1 cellular context compared by ENCODE assay signal in genomic region chr2:10448646-10449480, GRCh38.
A peak's percentile ranks its signal among the peaks of the same experiment; 100 is the strongest.
TF ChIP-seq lines count a peak whose summit lies in the region.

No MANE protein-coding gene starts in this region.

TF ChIP-seq in HepG2, 621 proteins besides CTCF, POLR2A, EP300 and RAD21 (continued from another document and continues in another):
- TF ChIP-seq ZNF503 (CRISPR knock-in tag; IDR thresholded peaks at IDR 0.05): peak; percentile 94
- TF ChIP-seq DNMT3B (CRISPR knock-in tag; conservative IDR thresholded peaks at IDR 0.05): 0 out of 2 replicates have a peak, but pooled peaks have one; percentile 30
- TF ChIP-seq CBX2 (IDR thresholded peaks at IDR 0.05; ENCODE audit: low read depth, low read length): no peak
- TF ChIP-seq CBX2 (CRISPR knock-in tag; IDR thresholded peaks at IDR 0.05; ENCODE audit: low read depth): peak; percentile 99
- TF ChIP-seq HMGXB3 (CRISPR knock-in tag; IDR thresholded peaks at IDR 0.05; ENCODE audit: borderline replicate concordance): peak; percentile 93; the same call in 1 of the 2 replicates
- TF ChIP-seq TEAD2 (CRISPR knock-in tag; IDR thresholded peaks at IDR 0.05): peak; percentile 99
- peak; percentile 49 for TF ChIP-seq STAG1 (CRISPR knock-in tag; IDR thresholded peaks at IDR 0.05)
- TF ChIP-seq SKIL (CRISPR knock-in tag; IDR thresholded peaks at IDR 0.05; ENCODE audit: borderline replicate concordance): peak; percentile 86
- TF ChIP-seq SP2 (CRISPR knock-in tag; IDR thresholded peaks at IDR 0.05): peak; percentile 57
- TF ChIP-seq ARID3A (IDR thresholded peaks at IDR 0.05; ENCODE audit: low read depth, low read length): 0 out of 2 replicates have a peak, but pooled peaks have one; percentile 8
- TF ChIP-seq PCBP2 (optimal IDR thresholded peaks at IDR 0.05; ENCODE audit: low read depth, low read length, poor library complexity, severe bottlenecking): no peak
- peak; percentile 97 for TF ChIP-seq TSC22D2 (CRISPR knock-in tag; IDR thresholded peaks at IDR 0.05; ENCODE audit: borderline replicate concordance)
- TF ChIP-seq RFXAP (CRISPR knock-in tag; IDR thresholded peaks at IDR 0.05; ENCODE audit: borderline replicate concordance): peak; percentile 97
- TF ChIP-seq TRIM24 (CRISPR knock-in tag; IDR thresholded peaks at IDR 0.05): no peak
- TF ChIP-seq FOSL1 (CRISPR knock-in tag; IDR thresholded peaks at IDR 0.05; ENCODE audit: borderline replicate concordance): peak; percentile 65; the same call in 1 of the 2 replicates
- TF ChIP-seq AHR (CRISPR knock-in tag; IDR thresholded peaks at IDR 0.05): peak; percentile 98
- peak; percentile 99 for TF ChIP-seq ZBTB38 (CRISPR knock-in tag; IDR thresholded peaks at IDR 0.05)
- peak; percentile 55; the same call in 1 of the 2 replicates for TF ChIP-seq SP5 (CRISPR knock-in tag; IDR thresholded peaks at IDR 0.05; ENCODE audit: borderline replicate concordance, low read depth)
- TF ChIP-seq HES4 (CRISPR knock-in tag; IDR thresholded peaks at IDR 0.05; ENCODE audit: borderline replicate concordance): peak; percentile 99
- TF ChIP-seq MEF2D (CRISPR knock-in tag; IDR thresholded peaks at IDR 0.05): peak; percentile 96
- TF ChIP-seq ZNF407 (CRISPR knock-in tag; IDR thresholded peaks at IDR 0.05; ENCODE audit: not compliant biosample characterization): peak; percentile 100
- TF ChIP-seq RFX5 (IDR thresholded peaks at IDR 0.05; ENCODE audit: low read depth, low read length): no peak
- TF ChIP-seq ZNF652 (CRISPR knock-in tag; IDR thresholded peaks at IDR 0.05; ENCODE audit: borderline replicate concordance, low read depth): peak; percentile 48
- TF ChIP-seq BHLHE40 (IDR thresholded peaks at IDR 0.05; ENCODE audit: low read length): no peak
- peak; percentile 92 for TF ChIP-seq ELF3 (CRISPR knock-in tag; IDR thresholded peaks at IDR 0.05)
- TF ChIP-seq ZFP41 (CRISPR knock-in tag; IDR thresholded peaks at IDR 0.05; ENCODE audit: borderline replicate concordance): peak; percentile 100
- no peak for TF ChIP-seq AGO1 (IDR thresholded peaks at IDR 0.05; ENCODE audit: low read depth, low read length, poor library complexity, severe bottlenecking)
- TF ChIP-seq IRF9 (CRISPR knock-in tag; IDR thresholded peaks at IDR 0.05; ENCODE audit: borderline replicate concordance): peak; percentile 100
- peak; percentile 98; the same call in 1 of the 2 replicates for TF ChIP-seq ZNF235 (CRISPR knock-in tag; IDR thresholded peaks at IDR 0.05; ENCODE audit: borderline replicate concordance)
- TF ChIP-seq ETV5 (CRISPR knock-in tag; IDR thresholded peaks at IDR 0.05; ENCODE audit: borderline replicate concordance): peak; percentile 91
- no peak for TF ChIP-seq GMEB2 (CRISPR knock-in tag; IDR thresholded peaks at IDR 0.05; ENCODE audit: low read depth)
- TF ChIP-seq SOX5 (CRISPR knock-in tag; IDR thresholded peaks at IDR 0.05; ENCODE audit: borderline replicate concordance): peak; percentile 76
- TF ChIP-seq PHF21A (CRISPR knock-in tag; IDR thresholded peaks at IDR 0.05): peak; percentile 79
- peak; percentile 100 for TF ChIP-seq IRX3 (CRISPR knock-in tag; IDR thresholded peaks at IDR 0.05; ENCODE audit: borderline replicate concordance, low read depth)
- TF ChIP-seq ZNF720 (CRISPR knock-in tag; IDR thresholded peaks at IDR 0.05): no peak
- peak; percentile 99 for TF ChIP-seq ZNF451 (CRISPR knock-in tag; IDR thresholded peaks at IDR 0.05)
- peak; percentile 98 for TF ChIP-seq ZNF784 (CRISPR knock-in tag; IDR thresholded peaks at IDR 0.05; ENCODE audit: borderline replicate concordance)
- TF ChIP-seq MAF1 (CRISPR knock-in tag; IDR thresholded peaks at IDR 0.05; ENCODE audit: borderline replicate concordance): no peak; the same call in none of the 2 replicates
